Comparison of ENCODE assay signal across 8 cellular contexts in the genomic region with DNA sequence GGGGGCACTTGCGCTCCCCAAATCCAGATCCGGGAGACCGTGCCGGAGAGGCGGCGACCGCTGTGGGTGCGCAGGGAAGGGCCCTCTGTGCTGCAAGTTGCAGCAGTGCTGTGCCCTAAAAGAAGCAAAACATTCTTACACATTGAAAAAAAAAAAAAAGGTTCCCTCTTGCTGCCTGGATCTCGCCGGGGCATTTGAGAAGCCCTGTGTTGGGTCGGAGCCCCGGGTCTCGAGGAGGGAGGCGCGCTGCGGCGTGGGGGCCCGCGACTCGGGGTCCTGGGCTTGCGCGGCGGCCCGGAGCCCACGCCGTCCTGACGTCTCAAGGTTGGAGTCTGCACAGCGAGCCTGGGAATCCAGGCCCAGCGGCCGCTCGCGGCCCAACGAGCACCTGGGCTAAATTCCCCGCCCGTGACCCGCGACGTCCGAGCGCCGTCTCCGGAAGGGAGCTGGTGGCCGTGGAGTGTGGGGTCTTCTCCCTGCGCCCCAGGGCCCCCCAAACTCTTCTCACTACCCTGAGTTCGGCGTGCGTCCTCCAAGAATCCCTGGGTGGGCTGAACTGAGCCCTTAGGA. TPM values are rescaled to one million over a fixed set of nuclear protein-coding genes. Genes with fewer than 3 reads are reported as not detected.
A peak's percentile ranks its signal among the peaks of the same experiment; 100 is the strongest.
DNase-seq lines count a peak whose midpoint lies in the region; ATAC-seq, FAIRE-seq and TF ChIP-seq lines count a peak whose summit lies in the region.

No MANE protein-coding gene starts in this region.

- ATAC-seq in GM18870 (IDR thresholded peaks at IDR 0.05; ENCODE audit: unreplicated experiment) (no peak), GM18519 (IDR thresholded peaks at IDR 0.05; ENCODE audit: low FRiP score, unreplicated experiment) (no peak)

- peak overlapping the region; percentile 92 to 96 for H3K4me3 ChIP-seq in ascending aorta
- peak overlapping the region; percentile 75 for H3K4me3 ChIP-seq in iPS-18c (ENCODE audit: insufficient read depth, low read depth, low read length)

- peak in 1 of 3 experiments; percentile 37 for TF ChIP-seq CTCF in ascending aorta (IDR thresholded peaks at IDR 0.05)

- no peaks in the 10 kb centered on the region for H3K27me3 ChIP-seq in ascending aorta

- no peak for FAIRE-seq in frontal cortex (lab: Jason Lieb, UNC)

- intact Hi-C loops in ascending aorta (cut with DNase I) = loop anchor here (1.0 to 10.0 kb wide), 6 partner anchors 39 to 557 kb away; a partner anchor contains a TSS

- peaks cover 0 to 8% of the 10 kb centered on the region in 2 donors for H3K4me1 ChIP-seq in ascending aorta

- H3K36me3 ChIP-seq in ascending aorta = no peaks in the 10 kb centered on the region

- H3K27ac ChIP-seq in ascending aorta = peak overlapping the region; percentile 94 to 99

- H3K9me3 ChIP-seq in ascending aorta = no peaks in the 10 kb centered on the region
- no peaks in the 10 kb centered on the region for H3K9me3 ChIP-seq in iPS-18c (ENCODE audit: control insufficient read depth, insufficient read depth, low read length)

- peak; percentile 43 for DNase-seq in activated CD4-positive, alpha-beta T cell treated with anti-CD3 and anti-CD28 coated beads for 48 hours
- no peak for DNase-seq in activated CD4-positive, alpha-beta T cell treated with anti-CD3 and anti-CD28 coated beads, Interleukin-2, amount 50 U/mL, for 1 hour
- DNase-seq in ascending aorta (ENCODE audit: low spot score in 2 of 2) (no peak), frontal cortex (ENCODE audit: low spot score in 2 of 2) (no peak)
- DNase-seq in stimulated activated CD8-positive, alpha-beta memory T cell treated with anti-CD3 and anti-CD28 coated beads, Interleukin-4, amount 100 ng/mL, for 48 hours = peak; percentile 43

RNA-seq across cellular contexts. Expression of a gene that starts 1.3 kb away (rescaled TPM):
- 57.7 TPM for total RNA-seq in ascending aorta
- total RNA-seq in frontal cortex = 32.6 TPM

Comparison
In these comparisons a context has a peak if more than half of its experiments do, and no peak if none do; other contexts are left out.
1. DNase-seq: peak in activated CD4-positive, alpha-beta T cell treated with anti-CD3 and anti-CD28 coated beads for 48 hours (single experiment) and stimulated activated CD8-positive, alpha-beta memory T cell treated with anti-CD3 and anti-CD28 coated beads, Interleukin-4, amount 100 ng/mL, for 48 hours (single experiment); none in activated CD4-positive, alpha-beta T cell treated with anti-CD3 and anti-CD28 coated beads, Interleukin-2, amount 50 U/mL, for 1 hour (single experiment), ascending aorta (0 of 2) and frontal cortex (0 of 2).